ENCODE assay signal across 10 cellular contexts in the genomic region with DNA sequence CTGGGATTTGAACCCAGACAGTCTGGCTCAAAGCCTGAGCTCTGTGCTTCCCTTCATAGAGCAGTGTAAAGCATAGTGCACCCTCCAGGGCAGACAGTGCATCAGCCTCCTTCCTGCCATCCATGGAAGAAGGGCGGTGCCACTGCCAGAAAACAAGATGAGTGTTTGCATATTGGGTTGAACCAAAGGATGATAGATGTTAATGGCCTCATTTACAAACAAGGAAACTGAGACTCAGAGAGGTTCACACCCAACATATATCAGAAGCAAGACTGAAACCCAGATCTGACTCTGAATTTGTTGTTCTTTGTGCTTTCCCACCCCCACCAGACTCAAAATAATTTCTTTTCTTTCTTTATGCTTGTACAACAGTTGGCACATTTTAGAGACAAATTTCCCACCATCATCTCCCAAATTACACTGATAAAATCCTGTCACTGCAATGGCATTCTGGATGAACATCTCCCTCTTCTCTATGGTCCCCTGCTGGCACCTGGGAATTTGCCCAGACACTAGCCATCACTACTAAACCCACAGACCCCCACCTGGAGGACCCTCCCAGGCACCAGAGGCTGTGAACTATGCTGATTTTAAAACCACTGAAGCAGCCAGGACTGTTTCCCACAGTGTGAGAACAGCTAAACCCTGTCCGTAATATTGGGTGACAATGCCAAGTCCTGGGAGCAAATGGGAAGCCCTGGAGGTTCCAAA. TPM values are rescaled to one million over a fixed set of nuclear protein-coding genes. Genes with fewer than 3 reads are reported as not detected.
A peak's percentile ranks its signal among the peaks of the same experiment; 100 is the strongest.
DNase-seq lines count a peak whose midpoint lies in the region; ATAC-seq and TF ChIP-seq lines count a peak whose summit lies in the region.
"Had no signal": no experiment of that assay in that cellular context is flagged by ENCODE, and none has a peak within 500 bp of the region (broad histone marks: within the 10 kb centered on the region; RNA-seq: fewer than 3 reads in every experiment).

No MANE protein-coding gene starts in this region.

- H3K56ac ChIP-seq in mesendoderm (ENCODE audit: low read length): peak overlapping the region; percentile 28

- no peaks in the 10 kb centered on the region for H3K36me3 ChIP-seq in mesendoderm (ENCODE audit: control insufficient read depth, insufficient read depth, low read length)

- no peaks in the 10 kb centered on the region for H3K79me2 ChIP-seq in mesendoderm (ENCODE audit: control insufficient read depth, insufficient read depth, low read length)

- ATAC-seq in GM21367 (IDR thresholded peaks at IDR 0.05; ENCODE audit: unreplicated experiment) (peak; percentile 45), HG03378 (IDR thresholded peaks at IDR 0.05; ENCODE audit: unreplicated experiment) (peak; percentile 51)

- H3K9ac ChIP-seq in mesendoderm (ENCODE audit: low read length): no peak overlapping the region

- H3K36me3 Mint-ChIP-seq in glutamatergic neuron (ENCODE audit: unreplicated experiment): peaks cover 6% of the 10 kb centered on the region

- peak; percentile 40 for DNase-seq in NCI-H510A treated with DMSO at 0.1 percent for 48 hours (lab: John Stamatoyannopoulos, UW)
- DNase-seq in NCI-H510A (lab: John Stamatoyannopoulos, UW): no peak
- DNase-seq in mesendoderm: no peak
- no peak for DNase-seq in glomerular visceral epithelial cell (ENCODE audit: extremely low spot score)
- no peak for DNase-seq in glutamatergic neuron
- no peak for DNase-seq in KG1 (lab: John Stamatoyannopoulos, UW)
- DNase-seq: stimulated activated CD4-positive, alpha-beta T cell treated with anti-CD3 and anti-CD28 coated beads, Interleukin-2, amount 100 ng/mL, for 24 hours had no signal

- no peak overlapping the region for H2BK120ac ChIP-seq in mesendoderm (ENCODE audit: low read depth, low read length)

- H3K9me3 Mint-ChIP-seq in glutamatergic neuron (ENCODE audit: unreplicated experiment): peaks cover 3% of the 10 kb centered on the region

- peak overlapping the region; percentile 29 for H2BK5ac ChIP-seq in mesendoderm (ENCODE audit: low read length)

- H3K27ac Mint-ChIP-seq in glutamatergic neuron (ENCODE audit: unreplicated experiment): no peak overlapping the region

- H3K4me3 ChIP-seq in mesendoderm (ENCODE audit: low read length): no peak overlapping the region

- H3K27me3 ChIP-seq in mesendoderm (ENCODE audit: insufficient read depth, low read length, poor library complexity): no peaks in the 10 kb centered on the region

- H3K23ac ChIP-seq in mesendoderm (ENCODE audit: low read length): no peak overlapping the region

- WGBS in mesendoderm (ENCODE audit: extremely low coverage, insufficient coverage, low lambda C conversion rate): no CpG with 5 or more reads among the region's 2 CpGs

- H2AK5ac ChIP-seq in mesendoderm (ENCODE audit: low read length): no peak overlapping the region

- H4K8ac ChIP-seq in mesendoderm (ENCODE audit: low read depth, low read length): no peak overlapping the region

- H3K79me1 ChIP-seq in mesendoderm (ENCODE audit: low read length): no peaks in the 10 kb centered on the region

- H3K4me3 Mint-ChIP-seq in glutamatergic neuron (ENCODE audit: unreplicated experiment): no peak overlapping the region

- peaks cover 8% of the 10 kb centered on the region for H3K27me3 Mint-ChIP-seq in glutamatergic neuron (ENCODE audit: unreplicated experiment)

- H3K4me1 Mint-ChIP-seq in glutamatergic neuron (ENCODE audit: low read depth, unreplicated experiment): peaks cover 3% of the 10 kb centered on the region

- H2BK15ac ChIP-seq in mesendoderm (replicated peaks; ENCODE audit: low read depth): no peak overlapping the region

- H3K27ac ChIP-seq in mesendoderm (ENCODE audit: low read depth, low read length): no peak overlapping the region

- no peak overlapping the region for H4K5ac ChIP-seq in mesendoderm (ENCODE audit: low read length)

- no peak for TF ChIP-seq CTCF in glutamatergic neuron (IDR thresholded peaks at IDR 0.05; ENCODE audit: partially characterized antibody, unreplicated experiment)

- peaks cover 16% of the 10 kb centered on the region for H3K4me1 ChIP-seq in mesendoderm (ENCODE audit: control insufficient read depth, low read depth, low read length)

- no peak overlapping the region for H3K4me2 ChIP-seq in mesendoderm (ENCODE audit: low read length)

- no peak overlapping the region for H3K4ac ChIP-seq in mesendoderm (ENCODE audit: low read depth, low read length)

- peak overlapping the region; percentile 47 for H3K18ac ChIP-seq in mesendoderm (ENCODE audit: low read length)

RNA-seq across cellular contexts. Expression of a gene that starts 45.4 kb away (rescaled TPM):
- polyA plus RNA-seq in mesendoderm (2013, experiment 1 of 2): 77.1 TPM
- 72.5 TPM for polyA plus RNA-seq in mesendoderm (2013, experiment 2 of 2)
- 149 TPM for total RNA-seq in glutamatergic neuron (ENCODE audit: unreplicated experiment)

RNA-seq across cellular contexts. Expression of a gene that starts 46.3 kb away (rescaled TPM):
- polyA plus RNA-seq in mesendoderm (2013, experiment 1 of 2): 1.2 TPM
- 1.2 TPM for polyA plus RNA-seq in mesendoderm (2013, experiment 2 of 2)
- not detected for total RNA-seq in glutamatergic neuron (ENCODE audit: unreplicated experiment)
- polyA plus RNA-seq: AG04450 had no signal
